8 cellular contexts compared by ENCODE assay signal in genomic region chr3:128879991-128880390, GRCh38. TPM values are rescaled to one million over a fixed set of nuclear protein-coding genes. Genes with fewer than 3 reads are reported as not detected.
DNase-seq lines count a peak whose midpoint lies in the region; ATAC-seq and TF ChIP-seq lines count a peak whose summit lies in the region.

No MANE protein-coding gene starts in this region.

- CTCF ChIA-PET in PC-9 (lab: Charles Lee) = no interaction called here

- peak overlapping the region; percentile 89 for H3K4ac ChIP-seq in trophoblast cell (ENCODE audit: low read depth, low read length)

- H2AK5ac ChIP-seq in trophoblast cell (ENCODE audit: low read length) = peak overlapping the region; percentile 31

- H3K79me2 ChIP-seq in DOHH2 (ENCODE audit: control insufficient read depth, low read length) (peaks cover 76% of the 10 kb centered on the region), PC-9 (ENCODE audit: low read depth) (peaks cover 63% of the 10 kb centered on the region), trophoblast cell (ENCODE audit: control insufficient read depth, insufficient read depth, low read length, poor library complexity) (peaks cover 11% of the 10 kb centered on the region)

- H3K27me3 ChIP-seq in DOHH2 (ENCODE audit: control insufficient read depth, low read length) (no peaks in the 10 kb centered on the region), PC-9 (ENCODE audit: insufficient read depth, low read depth) (no peaks in the 10 kb centered on the region), trophoblast cell (ENCODE audit: insufficient read depth, low read length) (no peaks in the 10 kb centered on the region)

- peak overlapping the region; percentile 93 for H2AFZ ChIP-seq in PC-9
- H2AFZ ChIP-seq in trophoblast cell (ENCODE audit: insufficient read depth, low read length, poor library complexity) = peak overlapping the region; percentile 95

- H2BK5ac ChIP-seq in trophoblast cell (ENCODE audit: low read depth, low read length, poor library complexity) = peak overlapping the region; percentile 85

- TF ChIP-seq CTCF in DOHH2 (IDR thresholded peaks at IDR 0.05; ENCODE audit: low read depth, low read length, poor library complexity, severe bottlenecking) = no peak
- no peak for TF ChIP-seq CTCF in PC-9 (conservative IDR thresholded peaks at IDR 0.05)
- no peak for TF ChIP-seq CTCF in epithelial cell of esophagus (IDR thresholded peaks at IDR 0.05; ENCODE audit: insufficient read depth, low read depth, low read length, missing control alignments)

- no peak overlapping the region for H2BK12ac ChIP-seq in trophoblast cell (ENCODE audit: low read length)

- H4K20me1 ChIP-seq in DOHH2 (ENCODE audit: control insufficient read depth, insufficient read depth, low read depth, low read length) (no peaks in the 10 kb centered on the region), PC-9 (ENCODE audit: insufficient read depth) (peaks cover 6% of the 10 kb centered on the region)

- no TSS peak for BruUV-seq in PC-9 (replicated peaks; lab: Mats Ljungman, UMichigan)

- peak overlapping the region; percentile 95 for H4K12ac ChIP-seq in trophoblast cell (ENCODE audit: low read depth, low read length)

- H3K27ac ChIP-seq in DOHH2 (ENCODE audit: low read depth, low read length) = peak overlapping the region; percentile 25; the same call in 1 of the 2 replicates
- H3K27ac ChIP-seq in PC-9 = peak overlapping the region; percentile 57
- peak overlapping the region; percentile 5 for H3K27ac ChIP-seq in trophoblast cell (ENCODE audit: low read depth, low read length)

- H3K79me1 ChIP-seq in trophoblast cell (ENCODE audit: low read length) = peaks cover 12% of the 10 kb centered on the region

- DNase-seq in PC-9 (no peak), epithelial cell of esophagus (ENCODE audit: low read depth) (peak; percentile 17), trophoblast cell (peak; percentile 52 to 67)

- H3K4me2 ChIP-seq in DOHH2 (ENCODE audit: low read length) = peak overlapping the region; percentile 78
- peak overlapping the region; percentile 96 for H3K4me2 ChIP-seq in PC-9
- peak overlapping the region; percentile 68 for H3K4me2 ChIP-seq in trophoblast cell (ENCODE audit: low read length)

- H3K9me2 ChIP-seq in DOHH2 (replicated peaks; ENCODE audit: control insufficient read depth, low read length) (no peaks in the 10 kb centered on the region), PC-9 (ENCODE audit: insufficient read depth) (no peaks in the 10 kb centered on the region)

- POLR2A ChIA-PET in PC-9 (lab: Charles Lee; ENCODE audit: unreplicated experiment) = interaction anchor here (0.5 to 1.3 kb wide), 3 partner anchors 22 to 509 kb away, joined by 3 to 7 read pairs (median 5); no protein-coding TSS in a partner anchor

- H4K8ac ChIP-seq in trophoblast cell (ENCODE audit: low read depth, low read length) = peak overlapping the region; percentile 98

- H3K14ac ChIP-seq in trophoblast cell (ENCODE audit: low read length) = peak overlapping the region; percentile 93

- H3K9ac ChIP-seq in trophoblast cell (ENCODE audit: low read length) = peak overlapping the region; percentile 78

- H3K4me1 ChIP-seq in DOHH2 (ENCODE audit: control insufficient read depth, low read length) (peaks cover 35% of the 10 kb centered on the region), PC-9 (replicated peaks; ENCODE audit: insufficient read depth) (peaks cover 18% of the 10 kb centered on the region), trophoblast cell (ENCODE audit: control insufficient read depth in 1 of 2, insufficient read depth in 2 of 2, low read length in 2 of 2) (peaks cover 8 to 15% of the 10 kb centered on the region in 2 experiments)

- H3K36me3 ChIP-seq in DOHH2 (ENCODE audit: control insufficient read depth, low read length) = peaks cover 57% of the 10 kb centered on the region
- H3K36me3 ChIP-seq in PC-9 (ENCODE audit: low read depth) = peaks cover 5% of the 10 kb centered on the region
- peaks cover 3 to 7% of the 10 kb centered on the region in 2 experiments for H3K36me3 ChIP-seq in trophoblast cell (ENCODE audit: control insufficient read depth in 1 of 2, insufficient read depth in 2 of 2, low read length in 2 of 2)

- H3K9me3 ChIP-seq in DOHH2 (ENCODE audit: control insufficient read depth, insufficient read depth, low read length) (no peaks in the 10 kb centered on the region), PC-9 (ENCODE audit: insufficient read depth, low read depth) (no peaks in the 10 kb centered on the region), trophoblast cell (ENCODE audit: insufficient read depth, low read depth, low read length) (no peaks in the 10 kb centered on the region)

- intact Hi-C loops in PC-9 (cut with micrococcal nuclease; ENCODE audit: unreplicated experiment) = loop anchor here (1.0 to 5.0 kb wide), 5 partner anchors 62 to 230 kb away; partner anchors contain the start of genes RAB7A and RPN1

- ATAC-seq in GM21423 (IDR thresholded peaks at IDR 0.05; ENCODE audit: unreplicated experiment) = no peak
- no peak for ATAC-seq in HG03097 (IDR thresholded peaks at IDR 0.05; ENCODE audit: low FRiP score, unreplicated experiment)
- no peak for ATAC-seq in HG02970 (IDR thresholded peaks at IDR 0.05; ENCODE audit: low FRiP score, unreplicated experiment)
- no peak for ATAC-seq in HG02759 (IDR thresholded peaks at IDR 0.05; ENCODE audit: unreplicated experiment)

- H3F3A ChIP-seq in DOHH2 (ENCODE audit: control insufficient read depth, insufficient read depth) = peaks cover 7% of the 10 kb centered on the region; the same call in 1 of the 2 replicates
- H3F3A ChIP-seq in PC-9 (ENCODE audit: insufficient read depth, low read depth) = peaks cover 8% of the 10 kb centered on the region; the same call in 1 of the 2 replicates

- peak overlapping the region; percentile 95 for H3K18ac ChIP-seq in trophoblast cell (ENCODE audit: low read length)

- H2BK120ac ChIP-seq in trophoblast cell (ENCODE audit: insufficient read depth, low read length, poor library complexity) = peak overlapping the region; percentile 74

- no peak overlapping the region for H3K23ac ChIP-seq in trophoblast cell (ENCODE audit: low read length)

- peak overlapping the region; percentile 91 for H3K4me3 ChIP-seq in DOHH2 (ENCODE audit: low read length)
- H3K4me3 ChIP-seq in PC-9 = peak overlapping the region; percentile 82
- peak overlapping the region; percentile 98 for H3K4me3 ChIP-seq in epithelial cell of esophagus (ENCODE audit: low read length)
- peak overlapping the region; percentile 92 for H3K4me3 ChIP-seq in trophoblast cell (ENCODE audit: low read depth, low read length)

- H4K91ac ChIP-seq in trophoblast cell (ENCODE audit: low read depth, low read length) = peak overlapping the region; percentile 87

- WGBS in trophoblast cell (ENCODE audit: extremely low coverage, insufficient coverage, insufficient read length) = no CpG with 5 or more reads among the region's 6 CpGs

RNA-seq across cellular contexts. Expression of gene ACAD9, which starts 0.6 kb away (rescaled TPM):
- 76.5 and 81.4 TPM in 2 replicates for total RNA-seq in PC-9 (2021)
- 26.2 and 28.2 TPM in 2 replicates for polyA plus RNA-seq in trophoblast cell (2013)

Comparison
In these comparisons a context has a peak if more than half of its experiments do, and no peak if none do; other contexts are left out.
1. H3K27ac ChIP-seq: peak in every context shown above with its lines; median percentile 57 in PC-9; 25 in DOHH2; 5 in trophoblast cell.
2. DNase-seq: peak in epithelial cell of esophagus (single experiment) and trophoblast cell (2 of 2); none in PC-9 (0 of 2).
3. Peak in every context shown above with its lines, with median percentiles within 50 percentile points of each other: H3K4me2 ChIP-seq and H3K4me3 ChIP-seq.